In the genomic region with DNA sequence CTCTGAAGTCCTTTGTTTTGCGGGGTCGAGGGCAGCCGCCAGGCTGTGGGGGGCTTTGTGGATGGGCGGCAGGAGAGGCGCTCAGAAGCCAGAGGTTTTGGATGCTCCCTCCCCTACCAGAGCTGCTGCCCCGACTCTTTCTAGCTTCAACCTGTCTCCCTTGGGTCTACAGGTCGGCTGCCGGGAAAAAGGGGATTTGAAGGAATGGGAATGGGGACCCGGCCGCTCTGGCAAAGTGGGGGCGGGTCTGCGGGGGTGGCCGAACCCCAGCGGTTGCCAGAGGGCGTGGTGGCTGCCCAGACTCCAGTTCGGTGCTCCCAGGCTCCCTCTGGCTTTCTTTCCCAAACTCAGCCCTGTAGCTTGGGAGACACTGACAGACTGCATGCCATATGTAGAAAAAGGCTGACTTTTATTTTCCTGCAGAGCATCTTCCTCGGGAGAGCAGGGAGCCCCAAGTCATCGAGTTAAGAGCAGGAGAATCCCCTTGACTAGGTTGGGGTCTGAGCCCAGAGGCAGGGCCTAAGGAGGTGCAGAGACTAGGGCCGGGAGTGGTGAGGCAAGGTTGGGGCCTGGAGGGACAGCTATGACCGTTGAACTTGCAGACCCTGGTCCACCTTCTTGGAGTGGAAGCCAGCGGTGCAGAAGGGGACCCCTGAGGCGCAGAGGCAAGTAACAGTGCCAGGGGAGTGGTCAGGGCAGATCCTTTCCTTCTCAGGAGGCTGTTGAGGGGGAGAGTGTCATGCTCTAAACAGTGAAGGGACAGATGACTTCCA, we compare ENCODE assay signal across 6 cellular contexts.
DNase-seq lines count a peak whose midpoint lies in the region; TF ChIP-seq lines count a peak whose summit lies in the region.

No MANE protein-coding gene starts in this region.

- H3K4me3 ChIP-seq in WERI-Rb-1 (ENCODE audit: low read depth, low read length): peak overlapping the region; percentile 77

- peak; percentile 22; the same call in 1 of the 2 replicates for TF ChIP-seq CTCF in WERI-Rb-1 (IDR thresholded peaks at IDR 0.05; ENCODE audit: low read depth, low read length)

- H3K27me3 ChIP-seq in WERI-Rb-1 (ENCODE audit: insufficient read depth, low read depth, severe bottlenecking): no peaks in the 10 kb centered on the region

- H3K36me3 ChIP-seq in WERI-Rb-1: peaks cover 43% of the 10 kb centered on the region

- DNase-seq in GM03348 (ENCODE audit: low spot score): peak; percentile 59
- peak; percentile 45 for DNase-seq in WERI-Rb-1
- peak; percentile 62 for DNase-seq in left kidney (ENCODE audit: low read depth, low spot score)
- DNase-seq in UCSD-AML1 (lab: John Stamatoyannopoulos, UW; ENCODE audit: unreplicated experiment): no peak
- no peak for DNase-seq in stimulated activated CD4-positive, alpha-beta T cell treated with anti-CD3 and anti-CD28 coated beads, Interleukin-1b, Interleukin-23, amount 100 ng/mL, for 48 hours
- no peak for DNase-seq in NCI-H1417 treated with DMSO at 0.1 percent for 48 hours (lab: John Stamatoyannopoulos, UW)

- peak overlapping the region; percentile 98 for H3K27ac ChIP-seq in WERI-Rb-1

- no peaks in the 10 kb centered on the region for H3K9me3 ChIP-seq in WERI-Rb-1 (ENCODE audit: severe bottlenecking)

Comparison
In these comparisons a context has a peak if more than half of its experiments do, and no peak if none do; other contexts are left out.
1. DNase-seq: peak in GM03348 (single experiment), WERI-Rb-1 (single experiment) and left kidney (single experiment); none in UCSD-AML1 (single experiment), stimulated activated CD4-positive, alpha-beta T cell treated with anti-CD3 and anti-CD28 coated beads, Interleukin-1b, Interleukin-23, amount 100 ng/mL, for 48 hours (single experiment) and NCI-H1417 treated with DMSO at 0.1 percent for 48 hours (single experiment).